15 cellular contexts compared by ENCODE assay signal in genomic region chr17:81423698-81424071, GRCh38. TPM values are rescaled to one million over a fixed set of nuclear protein-coding genes. Genes with fewer than 3 reads are reported as not detected.
DNase-seq lines count a peak whose midpoint lies in the region; ATAC-seq and TF ChIP-seq lines count a peak whose summit lies in the region.
"Had no signal": no experiment of that assay in that cellular context is flagged by ENCODE, and none has a peak within 500 bp of the region (broad histone marks: within the 10 kb centered on the region; RNA-seq: fewer than 3 reads in every experiment).

No MANE protein-coding gene starts in this region.

- WGBS in neuronal stem cell (ENCODE audit: extremely low coverage in 2 of 2, insufficient read length in 2 of 2, insufficient replicate concordance in 1 of 2), 2 donors, result no CpG with 5 or more reads among the region's 16 CpGs

- H3K9me3 ChIP-seq in cardiac muscle cell (ENCODE audit: low read depth), result no peaks in the 10 kb centered on the region
- H3K9me3 ChIP-seq in duodenal mucosa (ENCODE audit: control insufficient read depth in 1 of 2, low read length in 2 of 2), result no peaks in the 10 kb centered on the region
- H3K9me3 ChIP-seq in neuronal stem cell (replicated peaks in 1 of 2; ENCODE audit: control insufficient read depth in 2 of 2, insufficient read depth in 1 of 2, low read depth in 1 of 2, low read length in 2 of 2), result peaks cover 0 to 6% of the 10 kb centered on the region in 2 donors
- no peaks in the 10 kb centered on the region for H3K9me3 ChIP-seq in upper lobe of right lung
- H3K9me3 ChIP-seq: ovary had no signal

- H3K4ac ChIP-seq in neuronal stem cell (ENCODE audit: low read length), result no peak overlapping the region

- H2BK12ac ChIP-seq in neuronal stem cell (ENCODE audit: low read length), result peak overlapping the region; percentile 94

- ATAC-seq in left ventricle myocardium superior (no peak), upper lobe of right lung (no peak), HG02678 (IDR thresholded peaks at IDR 0.05; ENCODE audit: unreplicated experiment) (no peak)
- ATAC-seq: WTC11 had no signal

- H2BK120ac ChIP-seq in neuronal stem cell (ENCODE audit: low read depth, low read length), result no peak overlapping the region

- peak overlapping the region; percentile 98 for H3K14ac ChIP-seq in neuronal stem cell (ENCODE audit: low read length)

- no peak for TF ChIP-seq CTCF in cardiac muscle cell (IDR thresholded peaks at IDR 0.05; ENCODE audit: low read depth, low read length)
- TF ChIP-seq CTCF in upper lobe of right lung (IDR thresholded peaks at IDR 0.05), result no peak

- no peak overlapping the region for H3K9ac ChIP-seq in duodenal mucosa (ENCODE audit: low read depth in 1 of 2, low read length in 2 of 2)
- no peak overlapping the region for H3K9ac ChIP-seq in neuronal stem cell (ENCODE audit: low read depth, low read length, poor library complexity)

- peak overlapping the region; percentile 37 for H3K4me2 ChIP-seq in neuronal stem cell (ENCODE audit: insufficient read depth, low read length, poor library complexity, severe bottlenecking)

- H3K79me1 ChIP-seq in neuronal stem cell (ENCODE audit: low read depth, low read length), result peaks cover 30% of the 10 kb centered on the region

- H3K4me3 ChIP-seq in cardiac muscle cell, result no peak overlapping the region
- H3K4me3 ChIP-seq in duodenal mucosa (ENCODE audit: low read depth in 1 of 2, low read length in 2 of 2), result no peak overlapping the region
- H3K4me3 ChIP-seq in neuronal stem cell (ENCODE audit: low read length in 2 of 2), result no peak overlapping the region
- H3K4me3 ChIP-seq in upper lobe of right lung, result no peak overlapping the region
- H3K4me3 ChIP-seq: ovary had no signal

- H3K27me3 ChIP-seq in cardiac muscle cell (no peaks in the 10 kb centered on the region), duodenal mucosa (ENCODE audit: control insufficient read depth in 1 of 2, insufficient read depth in 2 of 2, low read length in 2 of 2) (peaks cover 0 to 10% of the 10 kb centered on the region in 2 donors), neuronal stem cell (ENCODE audit: control insufficient read depth in 3 of 3, insufficient read depth in 3 of 3, low read depth in 1 of 3, low read length in 3 of 3) (no peaks in the 10 kb centered on the region), upper lobe of right lung (peaks cover 4% of the 10 kb centered on the region)
- H3K27me3 ChIP-seq: ovary had no signal

- H4K8ac ChIP-seq in neuronal stem cell (ENCODE audit: low read depth, low read length), result peak overlapping the region; percentile 74

- no peaks in the 10 kb centered on the region for H3K36me3 ChIP-seq in cardiac muscle cell
- H3K36me3 ChIP-seq in duodenal mucosa (ENCODE audit: control insufficient read depth in 1 of 2, insufficient read depth in 2 of 2, low read length in 2 of 2), result no peaks in the 10 kb centered on the region
- H3K36me3 ChIP-seq in neuronal stem cell (replicated peaks in 1 of 2; ENCODE audit: control insufficient read depth in 2 of 2, insufficient read depth in 2 of 2, low read length in 2 of 2), result peaks cover 2 to 7% of the 10 kb centered on the region in 2 donors
- H3K36me3 ChIP-seq in upper lobe of right lung, result no peaks in the 10 kb centered on the region
- H3K36me3 ChIP-seq: ovary had no signal

- H3K23ac ChIP-seq in neuronal stem cell (ENCODE audit: low read depth, low read length, poor library complexity), result peak overlapping the region; percentile 92

- no peak overlapping the region for H2AFZ ChIP-seq in neuronal stem cell (ENCODE audit: low read length)

- H3K4me1 ChIP-seq in cardiac muscle cell (ENCODE audit: low read depth), result peaks cover 15% of the 10 kb centered on the region
- peaks cover 38 to 47% of the 10 kb centered on the region in 2 donors for H3K4me1 ChIP-seq in duodenal mucosa (ENCODE audit: control insufficient read depth in 1 of 2, insufficient read depth in 2 of 2, low read length in 2 of 2)
- peaks cover 25 to 26% of the 10 kb centered on the region in 2 donors for H3K4me1 ChIP-seq in neuronal stem cell (ENCODE audit: control insufficient read depth in 2 of 2, insufficient read depth in 1 of 2, low read depth in 1 of 2, low read length in 2 of 2)
- H3K4me1 ChIP-seq in upper lobe of right lung, result peaks cover 70% of the 10 kb centered on the region

- H3K27ac ChIP-seq in cardiac muscle cell, result peak overlapping the region; percentile 24
- peak overlapping the region; percentile 56 for H3K27ac ChIP-seq in duodenal mucosa (ENCODE audit: low read depth, low read length)
- H3K27ac ChIP-seq in neuronal stem cell (replicated peaks; ENCODE audit: low read length), result peak overlapping the region; percentile 36
- H3K27ac ChIP-seq in upper lobe of right lung, result peak overlapping the region; percentile 87
- H3K27ac ChIP-seq: HL-60 had no signal

- DNase-seq in cardiac muscle cell (ENCODE audit: low read depth in 1 of 2, low spot score in 1 of 2) (no peak), left ventricle myocardium superior (no peak), neuronal stem cell (ENCODE audit: low spot score) (no peak), upper lobe of right lung (no peak), AG20443 (ENCODE audit: low spot score) (no peak), GM19240 (ENCODE audit: insufficient read length, low spot score) (no peak)
- DNase-seq: activated naive CD4-positive, alpha-beta T cell treated with Interleukin-2 at 50 U/mL for 16 hours; MM.1S; NK-92 treated with Interleukin-12 subunit alpha and Interleukin-12 subunit beta, amount 100 ng/mL, for 24 hours; stimulated activated CD4-positive, alpha-beta T cell treated with anti-CD3 and anti-CD28 coated beads, Interleukin-2, amount 100 ng/mL, for 24 hours had no signal

- peak overlapping the region; percentile 98 for H2AK5ac ChIP-seq in neuronal stem cell (ENCODE audit: low read depth, low read length)

- peak overlapping the region; percentile 88 for H2BK5ac ChIP-seq in neuronal stem cell (ENCODE audit: low read length)

- H4K91ac ChIP-seq in neuronal stem cell (ENCODE audit: low read depth, low read length, poor library complexity), result no peak overlapping the region

- intact Hi-C loops in left ventricle myocardium superior (cut with micrococcal nuclease), result no loop called here
- intact Hi-C loops in upper lobe of right lung (cut with DNase I), result no loop called here

- peak overlapping the region; percentile 54 for H2BK15ac ChIP-seq in neuronal stem cell (ENCODE audit: low read length)

- H3K18ac ChIP-seq in neuronal stem cell (ENCODE audit: low read length), result peak overlapping the region; percentile 97

RNA-seq across cellular contexts. Expression of gene BAHCC1, which starts 28.4 kb away (rescaled TPM):
- total RNA-seq in cardiac muscle cell (27.1 and 47.3 TPM in 2 replicates), left ventricle myocardium superior (8.6 TPM), upper lobe of right lung (23.3 TPM)
- polyA plus RNA-seq in cardiac muscle cell, result 20.0 and 20.3 TPM in 2 replicates
- polyA plus RNA-seq in neuronal stem cell (2013, experiment 1 of 2), result 15.9 TPM
- 17.5 TPM for polyA plus RNA-seq in neuronal stem cell (2013, experiment 2 of 2)

Comparison
In these comparisons a context has a peak if more than half of its experiments do, and no peak if none do; other contexts are left out.
1. H3K27ac ChIP-seq: peak in every context shown above with its lines; median percentile 87 in upper lobe of right lung; 56 in duodenal mucosa; 36 in neuronal stem cell; 24 in cardiac muscle cell.